ENCODE assay signal across 11 cellular contexts in genomic region chr3:188279696-188280398, GRCh38.
DNase-seq lines count a peak whose midpoint lies in the region; ATAC-seq and TF ChIP-seq lines count a peak whose summit lies in the region.
"Had no signal": no experiment of that assay in that cellular context is flagged by ENCODE, and none has a peak within 500 bp of the region (broad histone marks: within the 10 kb centered on the region; RNA-seq: fewer than 3 reads in every experiment).

No MANE protein-coding gene starts in this region.

- intact Hi-C loops in heart right ventricle (cut with DNase I) (loop anchor here in 3 of 10 donors (10.0 kb wide), 3 partner anchors 225 to 675 kb away; partner anchors contain the start of gene BCL6 (in 1 of the 3)), left ventricle myocardium superior (cut with micrococcal nuclease) (no loop called here), transverse colon (cut with DNase I; ENCODE audit: low total_unique reads) (loop anchor here (10.0 kb wide), 1 partner anchor 225 kb away; no protein-coding TSS in a partner anchor)

- TF ChIP-seq CTCF in heart right ventricle (IDR thresholded peaks at IDR 0.05) (no peak), transverse colon (IDR thresholded peaks at IDR 0.05) (peak in 1 of 5 experiments; percentile 11)

- 70 to 72% methylated on average over 6 of the region's 6 CpGs for WGBS in heart right ventricle, 2 donors
- 67 to 69% methylated on average over 6 of the region's 6 CpGs for WGBS in transverse colon (ENCODE audit: low coverage in 1 of 2), 2 donors

- no peak for TF ChIP-seq EP300 in transverse colon (IDR thresholded peaks at IDR 0.05; ENCODE audit: low read depth)

- DNase-seq in heart right ventricle (no peak), left ventricle myocardium superior (no peak), SJCRH30 (peak; percentile 4 to 21), kidney glomerular epithelial cell (lab: John Stamatoyannopoulos, UW) (peak; percentile 54), transverse colon (no peak), NCI-H2171 treated with DMSO at 0.1 percent for 48 hours (lab: John Stamatoyannopoulos, UW) (no peak)
- DNase-seq: natural killer cell, spleen, T-cell had no signal

- in situ Hi-C loops in transverse colon (cut with MboI; ENCODE audit: low pct_ligation_motif_present in 1 of 4, low pct_unique_long_range_greater_than_20kb in 1 of 4, low sequenced_read_pairs in 3 of 4) = loop anchor here in 3 of 4 donors (25.0 kb wide), 1 partner anchor 543 kb away; the partner anchor contains the start of gene BCL6 (in 3 of the 3)

- H3K9me3 ChIP-seq in heart right ventricle (no peaks in the 10 kb centered on the region), SJCRH30 (replicated peaks) (no peaks in the 10 kb centered on the region), transverse colon (no peaks in the 10 kb centered on the region)
- H3K9me3 ChIP-seq: spleen had no signal

- H3K36me3 ChIP-seq in heart right ventricle = peaks cover 0 to 7% (median 0%) of the 10 kb centered on the region in 9 donors
- H3K36me3 ChIP-seq in SJCRH30 = no peaks in the 10 kb centered on the region
- H3K36me3 ChIP-seq in transverse colon = no peaks in the 10 kb centered on the region

- TF ChIP-seq POLR2A in transverse colon (IDR thresholded peaks at IDR 0.05) = no peak

- H3K4me3 ChIP-seq in heart right ventricle (no peak overlapping the region), SJCRH30 (no peak overlapping the region), transverse colon (no peak overlapping the region)
- H3K4me3 ChIP-seq: spleen had no signal

- H3K27ac ChIP-seq in heart right ventricle = peak overlapping the region in 6 of 10 donors; percentile 5 to 64 (median 36)
- H3K27ac ChIP-seq in SJCRH30 = no peak overlapping the region
- peak overlapping the region in 3 of 4 donors; percentile 4 to 79 (median 43) for H3K27ac ChIP-seq in transverse colon
- H3K27ac ChIP-seq: spleen had no signal

- H3K27me3 ChIP-seq in heart right ventricle (no peaks in the 10 kb centered on the region), SJCRH30 (no peaks in the 10 kb centered on the region), transverse colon (no peaks in the 10 kb centered on the region)
- H3K27me3 ChIP-seq: spleen had no signal

- H3K4me1 ChIP-seq in heart right ventricle (peaks cover 8 to 69% (median 44%) of the 10 kb centered on the region in 9 donors), SJCRH30 (no peaks in the 10 kb centered on the region), transverse colon (peaks cover 19 to 46% (median 31%) of the 10 kb centered on the region in 4 donors)

- no peak for ATAC-seq in heart right ventricle
- no peak for ATAC-seq in left ventricle myocardium superior
- no peak for ATAC-seq in GM21717 (IDR thresholded peaks at IDR 0.05; ENCODE audit: unreplicated experiment)
- no peak for ATAC-seq in HG03039 (IDR thresholded peaks at IDR 0.05; ENCODE audit: unreplicated experiment)
- ATAC-seq: natural killer cell, T-cell had no signal

Comparison
In these comparisons a context has a peak if more than half of its experiments do, and no peak if none do; other contexts are left out.
1. DNase-seq: peak in SJCRH30 (2 of 2) and kidney glomerular epithelial cell (single experiment); none in heart right ventricle (0 of 2), left ventricle myocardium superior (single experiment), transverse colon (single experiment) and NCI-H2171 treated with DMSO at 0.1 percent for 48 hours (single experiment).